ENCODE assay signal across 10 cellular contexts in the genomic region with DNA sequence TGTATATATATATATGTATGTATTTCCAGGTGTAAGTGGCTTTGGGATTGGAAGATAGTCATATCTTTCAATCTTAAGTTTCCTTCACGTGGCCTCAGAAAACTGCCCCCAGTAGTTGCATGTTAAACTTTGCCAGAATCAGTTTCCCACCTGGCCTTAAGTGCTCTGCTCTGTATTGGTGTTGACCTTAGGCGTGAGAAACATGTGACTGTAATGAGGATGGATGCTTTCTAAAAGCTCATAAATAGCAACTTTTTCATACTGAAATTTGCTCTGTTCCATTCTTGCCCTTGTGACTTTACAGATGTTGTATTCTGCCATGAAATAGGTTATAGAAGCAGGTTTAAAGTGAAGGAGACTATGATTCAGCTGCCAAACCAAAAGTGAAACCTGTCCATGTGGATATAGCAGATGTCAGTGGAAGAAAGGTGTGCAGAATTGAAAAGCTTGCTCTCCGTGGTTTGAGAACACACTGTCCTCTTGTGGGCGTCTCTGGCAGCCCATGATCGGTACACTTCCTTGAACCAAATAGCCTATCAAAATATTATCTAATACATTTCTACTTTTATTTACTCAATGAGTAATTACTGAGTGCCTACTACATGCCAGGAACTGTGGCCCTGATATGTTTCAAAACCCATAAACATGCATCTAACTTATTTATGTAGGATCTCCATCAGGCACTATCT. TPM values are rescaled to one million over a fixed set of nuclear protein-coding genes. Genes with fewer than 3 reads are reported as not detected.
DNase-seq lines count a peak whose midpoint lies in the region; ATAC-seq, FAIRE-seq and TF ChIP-seq lines count a peak whose summit lies in the region.
"Had no signal": no experiment of that assay in that cellular context is flagged by ENCODE, and none has a peak within 500 bp of the region (broad histone marks: within the 10 kb centered on the region; RNA-seq: fewer than 3 reads in every experiment).

No MANE protein-coding gene starts in this region.

- intact Hi-C loops in CD4-positive, alpha-beta T cell (cut with DNase I, micrococcal nuclease) = no loop called here
- intact Hi-C loops in OCI-LY7 (cut with micrococcal nuclease; ENCODE audit: unreplicated experiment) (no loop called here), esophagus squamous epithelium (cut with DNase I) (no loop called here), left ventricle myocardium superior (cut with micrococcal nuclease) (no loop called here)

- no peaks in the 10 kb centered on the region for H3K36me3 Mint-ChIP-seq in CD4-positive, alpha-beta T cell (ENCODE audit: low read depth)
- H3K36me3 Mint-ChIP-seq: activated naive CD8-positive, alpha-beta T cell had no signal

- no peak overlapping the region for H3K4me3 ChIP-seq in OCI-LY7 (ENCODE audit: low read depth, low read length, poor library complexity, severe bottlenecking)
- no peak overlapping the region for H3K4me3 ChIP-seq in esophagus squamous epithelium

- H3K27ac ChIP-seq in CD4-positive, alpha-beta T cell (ENCODE audit: low read depth, low read length) = no peak overlapping the region
- H3K27ac ChIP-seq in OCI-LY7 (ENCODE audit: low read depth, low read length, poor library complexity, severe bottlenecking) (no peak overlapping the region), esophagus squamous epithelium (peak overlapping the region in 2 of 4 donors; percentile 45 to 47)

- WGBS in esophagus squamous epithelium, 2 donors = 35 to 61% methylated on average over 4 to 5 of the region's 5 CpGs

- H4K20me1 ChIP-seq in OCI-LY7 (ENCODE audit: insufficient read depth, low read length) = no peaks in the 10 kb centered on the region

- no peaks in the 10 kb centered on the region for H3K9me3 ChIP-seq in CD4-positive, alpha-beta T cell (ENCODE audit: control insufficient read depth, low read length)
- no peaks in the 10 kb centered on the region for H3K9me3 ChIP-seq in OCI-LY7 (ENCODE audit: low read length)
- no peaks in the 10 kb centered on the region for H3K9me3 ChIP-seq in esophagus squamous epithelium

- no peak overlapping the region for H2AFZ ChIP-seq in OCI-LY7 (ENCODE audit: low read length)

- TF ChIP-seq CTCF in CD4-positive, alpha-beta T cell (IDR thresholded peaks at IDR 0.05) = no peak
- TF ChIP-seq CTCF in GM20000 (IDR thresholded peaks at IDR 0.05; ENCODE audit: extremely low read depth, missing control alignments) = no peak
- TF ChIP-seq CTCF in OCI-LY7 (conservative IDR thresholded peaks at IDR 0.05; ENCODE audit: low read length) = 0 out of 2 replicates have a peak, but pooled peaks have one; percentile 25
- peak in 4 of 6 experiments; percentile 15 to 43 (median 36) for TF ChIP-seq CTCF in esophagus squamous epithelium (IDR thresholded peaks at IDR 0.05)

- POLR2A ChIA-PET in CD4-positive, alpha-beta T cell (lab: Charles Lee) = no interaction called here
- POLR2A ChIA-PET in OCI-LY7 (lab: Charles Lee) = interaction anchor here (1.3 kb wide), 1 partner anchor 11 kb away, joined by 3 read pairs; no protein-coding TSS in a partner anchor

- no peak overlapping the region for H3K27ac Mint-ChIP-seq in CD4-positive, alpha-beta T cell
- H3K27ac Mint-ChIP-seq: activated naive CD8-positive, alpha-beta T cell had no signal

- CTCF ChIA-PET in CD4-positive, alpha-beta T cell (lab: Charles Lee) = no interaction called here
- CTCF ChIA-PET in OCI-LY7 (lab: Charles Lee; ENCODE audit: unreplicated experiment) = no interaction called here

- no peak for TF ChIP-seq POLR2A in esophagus squamous epithelium (IDR thresholded peaks at IDR 0.05)

- H3K4me1 ChIP-seq in OCI-LY7 (ENCODE audit: insufficient read depth, low read length, poor library complexity, severe bottlenecking) = no peaks in the 10 kb centered on the region
- H3K4me1 ChIP-seq in esophagus squamous epithelium = peaks cover 4 to 40% (median 11%) of the 10 kb centered on the region in 3 donors

- no peak overlapping the region for H3K4me3 Mint-ChIP-seq in CD4-positive, alpha-beta T cell
- H3K4me3 Mint-ChIP-seq: activated naive CD8-positive, alpha-beta T cell had no signal

- no peak overlapping the region for H3K4me2 ChIP-seq in OCI-LY7 (ENCODE audit: low read length)

- no peaks in the 10 kb centered on the region for H3K9me3 Mint-ChIP-seq in CD4-positive, alpha-beta T cell

- no peaks in the 10 kb centered on the region for H3K9me2 ChIP-seq in OCI-LY7 (ENCODE audit: insufficient read depth, low read length)

- H3K79me2 ChIP-seq in OCI-LY7 (ENCODE audit: insufficient read depth, low read depth, low read length) = no peaks in the 10 kb centered on the region

- H3K36me3 ChIP-seq in OCI-LY7 (ENCODE audit: insufficient read depth, low read length) (peaks cover 77% of the 10 kb centered on the region), esophagus squamous epithelium (no peaks in the 10 kb centered on the region)

- BruUV-seq in OCI-LY7 (replicated peaks; lab: Mats Ljungman, UMichigan) = no TSS peak

- no peak for FAIRE-seq in frontal cortex (lab: Jason Lieb, UNC)

- peaks cover 5% of the 10 kb centered on the region for H3K4me1 Mint-ChIP-seq in CD4-positive, alpha-beta T cell (ENCODE audit: low read depth)

- no peak for DNase-seq in CD4-positive, alpha-beta T cell
- DNase-seq in GM20000 (ENCODE audit: low spot score) (peak; percentile 22), OCI-LY7 (ENCODE audit: low spot score) (no peak), esophagus squamous epithelium (lab: John Stamatoyannopoulos, UW) (no peak), left ventricle myocardium superior (no peak), frontal cortex (ENCODE audit: low spot score in 2 of 2) (no peak), NK-92 (lab: John Stamatoyannopoulos, UW; ENCODE audit: unreplicated experiment) (no peak)
- DNase-seq: stimulated activated CD4-positive, alpha-beta T cell treated with anti-CD3 and anti-CD28 coated beads, Interleukin-4, amount 100 ng/mL, for 24 hours had no signal

- H3K27me3 Mint-ChIP-seq in CD4-positive, alpha-beta T cell = no peaks in the 10 kb centered on the region
- H3K27me3 Mint-ChIP-seq: activated naive CD8-positive, alpha-beta T cell had no signal

- H3K27me3 ChIP-seq in CD4-positive, alpha-beta T cell (ENCODE audit: control insufficient read depth, insufficient read depth, low read length) = no peaks in the 10 kb centered on the region
- H3K27me3 ChIP-seq in esophagus squamous epithelium = no peaks in the 10 kb centered on the region

- peak; percentile 34 for ATAC-seq in CD4-positive, alpha-beta T cell (ENCODE audit: poor library complexity)
- ATAC-seq in HG03095 (IDR thresholded peaks at IDR 0.05; ENCODE audit: unreplicated experiment) (no peak), left ventricle myocardium superior (no peak)

RNA-seq across cellular contexts. Expression of a gene that starts 15.8 kb away (rescaled TPM):
- total RNA-seq in CD4-positive, alpha-beta T cell = not detected
- 1.5 and 6.5 TPM in 2 replicates for total RNA-seq in OCI-LY7 (2014; rRNA removed; shearing (Covaris generic))
- total RNA-seq in OCI-LY7 (2022) (4.1 and 4.7 TPM in 2 replicates), esophagus squamous epithelium (1 to 10 TPM in 1 of 4 donors, not detected in 3; 1.1 TPM), left ventricle myocardium superior (not detected), frontal cortex (136 TPM)

RNA-seq across cellular contexts. Expression of a gene that starts 42.0 kb away (rescaled TPM):
- total RNA-seq in CD4-positive, alpha-beta T cell = 1 to 10 TPM; 4.7 to 5.8 TPM
- 41.0 and 50.5 TPM in 2 replicates for total RNA-seq in OCI-LY7 (2014; rRNA removed; shearing (Covaris generic))
- total RNA-seq in OCI-LY7 (2022) = 134 and 150 TPM in 2 replicates
- total RNA-seq in esophagus squamous epithelium = 10 to 100 TPM in 2 of 4 donors, 1 to 10 TPM in 2; 4.7 to 17.4 (median 8.1) TPM
- total RNA-seq in left ventricle myocardium superior = 1.3 TPM
- total RNA-seq in frontal cortex = 11.8 TPM

Comparison
In these comparisons a context has a peak if more than half of its experiments do, and no peak if none do; other contexts are left out.
1. CTCF ChIP-seq: peak in OCI-LY7 (single experiment) and esophagus squamous epithelium (4 of 6); none in CD4-positive, alpha-beta T cell (single experiment) and GM20000 (single experiment).
2. RNA of a gene that starts 15.8 kb away (total RNA-seq): 136 TPM in frontal cortex (single experiment); 1.5 to 6.5 TPM in OCI-LY7, not detected in CD4-positive, alpha-beta T cell, 1.1 TPM in esophagus squamous epithelium and not detected in left ventricle myocardium superior (single experiment); every median in the first group is over 10 times any median in the second.